ENCODE assay signal across 9 cellular contexts in genomic region chr1:115012434-115012833, GRCh38. TPM values are rescaled to one million over a fixed set of nuclear protein-coding genes. Genes with fewer than 3 reads are reported as not detected.
"Had no signal": no experiment of that assay in that cellular context is flagged by ENCODE, and none has a peak within 500 bp of the region (broad histone marks: within the 10 kb centered on the region; RNA-seq: fewer than 3 reads in every experiment).

No MANE protein-coding gene starts in this region.

- FAIRE-seq: G401.6, GM12878, GM12891, GM12892, GM18507, GM19239 had no signal

- DNase-seq: GDM1, GF-D8 had no signal

- H3K4me3 ChIP-seq: GM12878 had no signal

RNA-seq across cellular contexts. Expression of gene TSHB, which starts 17.2 kb away (rescaled TPM):
- total RNA-seq: G401, GM12878 had no signal
- polyA plus RNA-seq: GM12878 had no signal
